Comparison of ENCODE assay signal across 8 cellular contexts in the genomic region with DNA sequence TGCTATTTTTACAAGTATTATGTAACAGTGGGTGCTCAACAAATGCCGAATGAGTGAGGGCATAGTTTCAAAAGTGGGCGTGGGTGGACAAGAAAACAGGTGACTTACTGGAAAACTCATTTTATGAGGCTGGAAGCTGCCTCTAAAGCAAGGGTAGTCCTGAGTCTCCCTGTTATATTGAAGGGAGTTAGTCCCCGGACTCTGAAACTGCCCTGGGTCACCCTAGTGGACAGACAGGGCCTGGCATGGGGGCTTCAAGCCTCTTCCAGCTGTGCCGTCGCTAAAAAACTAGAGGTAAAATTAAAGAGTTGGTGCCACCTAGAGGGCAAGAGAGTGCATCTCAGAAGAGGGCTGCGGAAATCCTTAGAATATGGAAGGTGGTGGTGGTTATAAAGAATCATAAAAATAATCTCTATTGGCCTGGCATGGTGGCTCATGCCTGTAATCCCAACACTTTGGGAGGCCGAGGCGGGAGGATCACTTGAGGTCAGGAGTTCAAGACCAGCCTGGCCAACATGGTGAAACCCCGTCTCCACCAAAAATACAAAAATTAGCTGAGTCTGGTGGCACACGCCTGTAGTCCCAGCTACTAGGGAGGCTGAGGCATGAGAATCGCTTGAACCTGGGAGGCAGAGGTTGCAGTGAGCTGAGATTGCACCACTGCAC. TPM values are rescaled to one million over a fixed set of nuclear protein-coding genes. Genes with fewer than 3 reads are reported as not detected.
DNase-seq lines count a peak whose midpoint lies in the region; ATAC-seq and TF ChIP-seq lines count a peak whose summit lies in the region.
"Not testable (repeated sequence)": the region's sequence is repeated elsewhere in the genome, so short reads cannot be mapped to it uniquely, and the experiment has no call there.

No MANE protein-coding gene starts in this region.

- DNase-seq in BJ (ENCODE audit: low read depth) (peak; percentile 49), HuH-7 (ENCODE audit: low spot score) (peak; percentile 91), dedifferentiated amniotic fluid mesenchymal stem cell (ENCODE audit: extremely low spot score) (peak; percentile 94)
- DNase-seq in NK-92 treated with Interleukin-12 subunit alpha and Interleukin-12 subunit beta, amount 100 ng/mL, for 24 hours (lab: John Stamatoyannopoulos, UW), result peak; percentile 57
- DNase-seq in activated CD4-positive, alpha-beta T cell treated with anti-CD3 and anti-CD28 coated beads, Interleukin-2, amount 50 U/mL, for 48 hours, result peak; percentile 63 to 70
- peak; percentile 42 to 61 for DNase-seq in stimulated activated CD4-positive, alpha-beta T cell treated with anti-CD3 and anti-CD28 coated beads, Interleukin-1b, Interleukin-23, amount 100 ng/mL, for 4 hours (ENCODE audit: low read depth in 2 of 2)

- H3K4me3 ChIP-seq in BJ (ENCODE audit: low read depth, low read length); liver (ENCODE audit: low read depth in 1 of 3, low read length in 3 of 3): not testable (repeated sequence)

- POLR2A ChIA-PET in BJ (lab: Charles Lee), result interaction anchor here (0.6 kb wide), 1 partner anchor 43 kb away, joined by 3 read pairs; no protein-coding TSS in a partner anchor

- peaks cover 3 to 25% (median 22%) of the 10 kb centered on the region in 4 donors for H3K4me1 ChIP-seq in liver (ENCODE audit: control insufficient read depth in 4 of 4, insufficient read depth in 4 of 4, low read length in 3 of 4)

- TF ChIP-seq RAD21 in liver (IDR thresholded peaks at IDR 0.05), result peak; percentile 96 to 97

- peak; percentile 93 for TF ChIP-seq CTCF in BJ (IDR thresholded peaks at IDR 0.05; ENCODE audit: insufficient read depth, low read depth, low read length)
- peak; percentile 99 for TF ChIP-seq CTCF in liver (IDR thresholded peaks at IDR 0.05; ENCODE audit: low read depth, low read length, missing input control)

- H3K9ac ChIP-seq in liver (ENCODE audit: low read depth in 1 of 2, low read length in 2 of 2), result peak overlapping the region; percentile 16 to 62

- not testable (repeated sequence) for H3K27me3 ChIP-seq in BJ (ENCODE audit: control insufficient read depth, insufficient read depth, low read length); liver (ENCODE audit: control insufficient read depth in 4 of 4, insufficient read depth in 4 of 4, low read length in 3 of 4)

- not testable (repeated sequence) for H3K9me3 ChIP-seq in liver (ENCODE audit: control insufficient read depth in 4 of 4, low read length in 3 of 4)

- H3K27ac ChIP-seq in liver (ENCODE audit: low read depth in 1 of 2, low read length in 2 of 2), result peak overlapping the region; percentile 70 to 76

- 17% methylated on average over 11 of the region's 11 CpGs for WGBS in liver

- peak; percentile 76 for ATAC-seq in GM19351 (IDR thresholded peaks at IDR 0.05; ENCODE audit: unreplicated experiment)

- H3K36me3 ChIP-seq in BJ (ENCODE audit: control insufficient read depth, insufficient read depth, low read length); liver (ENCODE audit: control insufficient read depth in 4 of 4, insufficient read depth in 3 of 4, low read depth in 1 of 4, low read length in 3 of 4): not testable (repeated sequence)

- CTCF ChIA-PET in BJ (lab: Yijun Ruan, JAX), result interaction anchor here (0.6 to 6.4 kb wide), 48 partner anchors 11 to 276 kb away, joined by 3 to 91 read pairs (median 5); partner anchors contain the start of gene CNBP

TF ChIP-seq in liver, 16 proteins besides CTCF, POLR2A, EP300 and RAD21:
- TF ChIP-seq ATF3 (IDR thresholded peaks at IDR 0.05) (peak; percentile 46), HNF4G (IDR thresholded peaks at IDR 0.05) (peak; percentile 54), YY1 (IDR thresholded peaks at IDR 0.05) (peak; percentile 60), JUND (IDR thresholded peaks at IDR 0.05) (peak; percentile 57 to 79), EGR1 (IDR thresholded peaks at IDR 0.05; ENCODE audit: low read depth in 2 of 2) (peak; percentile 72 to 83), HNF4A (conservative IDR thresholded peaks at IDR 0.05) (peak; percentile 66 to 78), SP1 (IDR thresholded peaks at IDR 0.05) (peak; percentile 70), FOXA2 (IDR thresholded peaks at IDR 0.05) (peak; percentile 28), NR2F2 (IDR thresholded peaks at IDR 0.05) (peak; percentile 73), RXRA (IDR thresholded peaks at IDR 0.05) (peak; percentile 63 to 81), GABPA (IDR thresholded peaks at IDR 0.05 in 1 of 2, conservative IDR thresholded peaks at IDR 0.05 in 1 of 2) (peak; percentile 56 to 83), MAX (IDR thresholded peaks at IDR 0.05) (peak; percentile 81)
- TF ChIP-seq, protein P1, sequence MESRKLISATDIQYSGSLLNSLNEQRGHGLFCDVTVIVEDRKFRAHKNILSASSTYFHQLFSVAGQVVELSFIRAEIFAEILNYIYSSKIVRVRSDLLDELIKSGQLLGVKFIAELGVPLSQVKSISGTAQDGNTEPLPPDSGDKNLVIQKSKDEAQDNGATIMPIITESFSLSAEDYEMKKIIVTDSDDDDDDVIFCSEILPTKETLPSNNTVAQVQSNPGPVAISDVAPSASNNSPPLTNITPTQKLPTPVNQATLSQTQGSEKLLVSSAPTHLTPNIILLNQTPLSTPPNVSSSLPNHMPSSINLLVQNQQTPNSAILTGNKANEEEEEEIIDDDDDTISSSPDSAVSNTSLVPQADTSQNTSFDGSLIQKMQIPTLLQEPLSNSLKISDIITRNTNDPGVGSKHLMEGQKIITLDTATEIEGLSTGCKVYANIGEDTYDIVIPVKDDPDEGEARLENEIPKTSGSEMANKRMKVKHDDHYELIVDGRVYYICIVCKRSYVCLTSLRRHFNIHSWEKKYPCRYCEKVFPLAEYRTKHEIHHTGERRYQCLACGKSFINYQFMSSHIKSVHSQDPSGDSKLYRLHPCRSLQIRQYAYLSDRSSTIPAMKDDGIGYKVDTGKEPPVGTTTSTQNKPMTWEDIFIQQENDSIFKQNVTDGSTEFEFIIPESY (IDR thresholded peaks at IDR 0.05), result peak; percentile 44
- TF ChIP-seq, protein P2, sequence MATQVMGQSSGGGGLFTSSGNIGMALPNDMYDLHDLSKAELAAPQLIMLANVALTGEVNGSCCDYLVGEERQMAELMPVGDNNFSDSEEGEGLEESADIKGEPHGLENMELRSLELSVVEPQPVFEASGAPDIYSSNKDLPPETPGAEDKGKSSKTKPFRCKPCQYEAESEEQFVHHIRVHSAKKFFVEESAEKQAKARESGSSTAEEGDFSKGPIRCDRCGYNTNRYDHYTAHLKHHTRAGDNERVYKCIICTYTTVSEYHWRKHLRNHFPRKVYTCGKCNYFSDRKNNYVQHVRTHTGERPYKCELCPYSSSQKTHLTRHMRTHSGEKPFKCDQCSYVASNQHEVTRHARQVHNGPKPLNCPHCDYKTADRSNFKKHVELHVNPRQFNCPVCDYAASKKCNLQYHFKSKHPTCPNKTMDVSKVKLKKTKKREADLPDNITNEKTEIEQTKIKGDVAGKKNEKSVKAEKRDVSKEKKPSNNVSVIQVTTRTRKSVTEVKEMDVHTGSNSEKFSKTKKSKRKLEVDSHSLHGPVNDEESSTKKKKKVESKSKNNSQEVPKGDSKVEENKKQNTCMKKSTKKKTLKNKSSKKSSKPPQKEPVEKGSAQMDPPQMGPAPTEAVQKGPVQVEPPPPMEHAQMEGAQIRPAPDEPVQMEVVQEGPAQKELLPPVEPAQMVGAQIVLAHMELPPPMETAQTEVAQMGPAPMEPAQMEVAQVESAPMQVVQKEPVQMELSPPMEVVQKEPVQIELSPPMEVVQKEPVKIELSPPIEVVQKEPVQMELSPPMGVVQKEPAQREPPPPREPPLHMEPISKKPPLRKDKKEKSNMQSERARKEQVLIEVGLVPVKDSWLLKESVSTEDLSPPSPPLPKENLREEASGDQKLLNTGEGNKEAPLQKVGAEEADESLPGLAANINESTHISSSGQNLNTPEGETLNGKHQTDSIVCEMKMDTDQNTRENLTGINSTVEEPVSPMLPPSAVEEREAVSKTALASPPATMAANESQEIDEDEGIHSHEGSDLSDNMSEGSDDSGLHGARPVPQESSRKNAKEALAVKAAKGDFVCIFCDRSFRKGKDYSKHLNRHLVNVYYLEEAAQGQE (IDR thresholded peaks at IDR 0.05), result peak; percentile 49

RNA-seq across cellular contexts. Expression of gene COPG1, which starts 3.6 kb away (rescaled TPM):
- 181 and 220 TPM in 2 replicates for polyA plus RNA-seq in BJ (2011; rRNA removed)
- 349 and 510 TPM in 2 replicates for polyA minus RNA-seq in BJ (2011; rRNA and poly(A)+ RNA removed)
- total RNA-seq in liver, result 100 to 1,000 TPM in 1 of 2 donors, 10 to 100 TPM in 1; 68.4 to 177 TPM
- 100 to 1,000 TPM in 1 of 2 donors, 10 to 100 TPM in 1; 49.8 to 106 TPM for polyA plus RNA-seq in liver

RNA-seq across cellular contexts. Expression of gene HMCES, which starts 32.9 kb away (rescaled TPM):
- polyA plus RNA-seq in BJ (2011; rRNA removed) (23.1 and 27.2 TPM in 2 replicates), liver (10 to 100 TPM; 15.3 to 15.4 TPM)
- 5.3 and 9.3 TPM in 2 replicates for polyA minus RNA-seq in BJ (2011; rRNA and poly(A)+ RNA removed)
- 10 to 100 TPM; 13.7 to 18.2 TPM for total RNA-seq in liver
